Comparison of ENCODE assay signal across 19 cellular contexts in the genomic region with DNA sequence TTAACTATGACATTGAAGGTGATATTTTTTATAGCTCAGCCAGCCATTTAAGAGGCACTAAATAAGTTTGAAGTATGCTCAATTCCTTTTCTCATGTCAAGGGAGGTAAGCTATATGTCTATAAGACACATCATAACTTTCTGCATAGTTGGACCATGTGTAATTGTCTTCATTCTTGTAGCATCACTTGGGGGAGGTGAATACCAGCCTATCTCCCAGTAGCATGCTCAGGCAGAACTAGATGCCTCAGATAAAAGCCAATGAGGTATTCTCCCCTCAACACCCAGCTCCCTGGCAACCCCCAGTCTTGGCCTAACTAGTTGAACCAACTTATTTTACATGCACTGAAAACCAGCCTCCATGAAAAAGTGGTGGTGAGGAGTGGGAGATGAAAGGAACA.
DNase-seq lines count a peak whose midpoint lies in the region; ATAC-seq and TF ChIP-seq lines count a peak whose summit lies in the region.
"Had no signal": no experiment of that assay in that cellular context is flagged by ENCODE, and none has a peak within 500 bp of the region (broad histone marks: within the 10 kb centered on the region; RNA-seq: fewer than 3 reads in every experiment).

No MANE protein-coding gene starts in this region.

- no peak overlapping the region for H3K9ac ChIP-seq in mammary epithelial cell (ENCODE audit: insufficient read depth, low read length)

- H3K4me2 ChIP-seq in mammary epithelial cell (ENCODE audit: insufficient read depth, low read depth, low read length), result no peak overlapping the region

- in situ Hi-C loops in mammary epithelial cell (cut with MboI; ENCODE audit: low sequenced_read_pairs in 2 of 2) (no loop called here), ACHN (cut with HindIII; ENCODE audit: low pct_ligation_motif_present, low pct_unique_long_range_greater_than_20kb, low sequenced_read_pairs) (no loop called here)

- H3K27me3 ChIP-seq in mammary epithelial cell (ENCODE audit: insufficient read depth, low read length) (no peaks in the 10 kb centered on the region), breast epithelium (no peaks in the 10 kb centered on the region), foreskin keratinocyte (no peaks in the 10 kb centered on the region)
- H3K27me3 ChIP-seq: MG63 had no signal

- H3K9me3 ChIP-seq in mammary epithelial cell (replicated peaks; ENCODE audit: insufficient read depth, low read length) (no peaks in the 10 kb centered on the region), breast epithelium (no peaks in the 10 kb centered on the region)
- H3K9me3 ChIP-seq: Caco-2, MG63 had no signal

- BruUV-seq in mammary epithelial cell (replicated peaks; lab: Mats Ljungman, UMichigan), result no TSS peak

- TF ChIP-seq CTCF in mammary epithelial cell (conservative IDR thresholded peaks at IDR 0.05 in 1 of 2, IDR thresholded peaks at IDR 0.05 in 1 of 2; ENCODE audit: extremely low read depth in 1 of 2, insufficient read depth in 1 of 2, low read depth in 1 of 2, low read length in 2 of 2) (no peak), breast epithelium (IDR thresholded peaks at IDR 0.05) (no peak), foreskin keratinocyte (conservative IDR thresholded peaks at IDR 0.05) (peak; percentile 29)

- no peak overlapping the region for H3K4me3 ChIP-seq in mammary epithelial cell (replicated peaks in 1 of 3; ENCODE audit: insufficient read depth in 1 of 3, low read depth in 2 of 3, low read length in 3 of 3)
- H3K4me3 ChIP-seq in breast epithelium, result no peak overlapping the region
- H3K4me3 ChIP-seq: MG63 had no signal

- no peak overlapping the region for H3K27ac ChIP-seq in mammary epithelial cell (ENCODE audit: insufficient read depth, low read depth, low read length)
- no peak overlapping the region for H3K27ac ChIP-seq in breast epithelium
- H3K27ac ChIP-seq in foreskin keratinocyte, result no peak overlapping the region
- H3K27ac ChIP-seq: 22Rv1 had no signal

- H3K79me2 ChIP-seq in mammary epithelial cell (ENCODE audit: insufficient read depth, low read length), result no peaks in the 10 kb centered on the region

- no peaks in the 10 kb centered on the region for H4K20me1 ChIP-seq in mammary epithelial cell (ENCODE audit: insufficient read depth, low read length)

- H3K4me1 ChIP-seq in mammary epithelial cell (ENCODE audit: insufficient read depth, low read length) (no peaks in the 10 kb centered on the region), breast epithelium (no peaks in the 10 kb centered on the region), foreskin keratinocyte (peaks cover 8% of the 10 kb centered on the region)
- H3K4me1 ChIP-seq: Caco-2 had no signal

- CTCF ChIA-PET in mammary epithelial cell (lab: Charles Lee; ENCODE audit: low non-redundant PET), result no interaction called here

- TF ChIP-seq POLR2A in breast epithelium (IDR thresholded peaks at IDR 0.05), result no peak

- intact Hi-C loops in mammary epithelial cell (cut with micrococcal nuclease), result no loop called here
- intact Hi-C loops in breast epithelium (cut with DNase I; ENCODE audit: low total_unique reads), result no loop called here

- H3K36me3 ChIP-seq in mammary epithelial cell (ENCODE audit: insufficient read depth, low read length) (no peaks in the 10 kb centered on the region), breast epithelium (no peaks in the 10 kb centered on the region)
- H3K36me3 ChIP-seq: MG63 had no signal

- ATAC-seq in foreskin keratinocyte, result peak; percentile 88
- ATAC-seq in HG02798 (IDR thresholded peaks at IDR 0.05; ENCODE audit: poor library complexity, unreplicated experiment), result no peak

- dilution Hi-C loops in mammary epithelial cell (cut with HindIII; ENCODE audit: low sequenced_read_pairs), result no loop called here

- H2AFZ ChIP-seq in mammary epithelial cell (ENCODE audit: low read depth, low read length), result no peak overlapping the region

- DNase-seq in mammary epithelial cell (peak; percentile 59), breast epithelium (ENCODE audit: low spot score in 2 of 2) (no peak), amniotic epithelial cell (ENCODE audit: low read depth) (peak; percentile 20), foreskin keratinocyte (peak; percentile 83 to 94), ACHN (no peak), NK-92 (lab: John Stamatoyannopoulos, UW; ENCODE audit: unreplicated experiment) (no peak), AG08395 (ENCODE audit: low spot score) (no peak)
- DNase-seq: Caco-2; CD4-positive, alpha-beta T cell; Karpas-422; MG63; NCI-H1048; NCI-H1436; NCI-H1930; NCI-H345; NCI-H524 treated with DMSO at 0.1 percent for 48 hours; Right ventricle myocardium superior had no signal

Comparison
In these comparisons a context has a peak if more than half of its experiments do, and no peak if none do; other contexts are left out.
1. DNase-seq: peak in mammary epithelial cell (single experiment), amniotic epithelial cell (single experiment) and foreskin keratinocyte (2 of 2); none in breast epithelium (0 of 2), ACHN (single experiment), NK-92 (single experiment) and AG08395 (single experiment).